32 cellular contexts compared by ENCODE assay signal in genomic region chr3:174083706-174084105, GRCh38.
"Had no signal": no experiment of that assay in that cellular context is flagged by ENCODE, and none has a peak within 500 bp of the region (broad histone marks: within the 10 kb centered on the region; RNA-seq: fewer than 3 reads in every experiment).

No MANE protein-coding gene starts in this region.

- H2AFZ ChIP-seq: PC-9 had no signal

- DNase-seq: activated B cell treated with CpG ODN at 0.5 μM for 24 hours; activated CD4-positive, alpha-beta memory T cell treated with anti-CD3 and anti-CD28 coated beads for 36 hours; activated CD4-positive, alpha-beta T cell treated with anti-CD3 and anti-CD28 coated beads for 4 hours; activated CD4-positive, alpha-beta T cell treated with anti-CD3 and anti-CD28 coated beads, Interleukin-2, amount 50 U/mL, for 1 hour; activated CD4-positive, CD25-positive, alpha-beta regulatory T cell treated with anti-CD3 and anti-CD28 coated beads, Interleukin-2, amount 50 U/mL, for 72 hours; activated CD8-positive, alpha-beta memory T cell treated with anti-CD3 and anti-CD28 coated beads, Interleukin-2, amount 50 U/mL, for 4 hours; activated effector memory CD4-positive, alpha-beta T cell treated with anti-CD3 and anti-CD28 coated beads, Interleukin-2, amount 50 U/mL, for 16 hours; activated naive CD4-positive, alpha-beta T cell; activated naive CD4-positive, alpha-beta T cell treated with anti-CD3 and anti-CD28 coated beads, Interleukin-2, amount 50 U/mL, for 16 hours; activated naive CD8-positive, alpha-beta T cell treated with anti-CD3 and anti-CD28 coated beads for 36 hours; activated T-cell treated with anti-CD3 and anti-CD28 coated beads for 4 hours; activated T-cell treated with anti-CD3 and anti-CD28 coated beads, Interleukin-2, amount 50 U/mL, for 4 hours; amygdala; NCI-H1092 treated with DMSO at 0.1 percent for 48 hours; NCI-H1417 treated with DMSO at 0.1 percent for 48 hours; NCI-H187 treated with DMSO at 0.1 percent for 48 hours; NCI-H2081 treated with DMSO at 0.1 percent for 48 hours; NCI-H2171; NCI-H510A; NCI-H526; NCI-H748 treated with DMSO at 0.1 percent for 48 hours; PC-9; SIG-M5; SW 1271; T-helper 1 cell had no signal

- H3K36me3 Mint-ChIP-seq: activated CD4-positive, alpha-beta memory T cell treated with anti-CD3 and anti-CD28 coated beads for 36 hours; activated naive CD8-positive, alpha-beta T cell treated with anti-CD3 and anti-CD28 coated beads for 36 hours had no signal

- ATAC-seq: activated T-cell treated with anti-CD3 and anti-CD28 coated beads, Interleukin-2, amount 50 U/mL, for 4 hours; K562; Right ventricle myocardium inferior had no signal

- H3K4me2 ChIP-seq: PC-9 had no signal

- H3K4me1 ChIP-seq: ascending aorta had no signal

- H3K4me1 Mint-ChIP-seq: activated B cell treated with CpG ODN at 0.5 μM for 24 hours; activated naive CD8-positive, alpha-beta T cell treated with anti-CD3 and anti-CD28 coated beads for 36 hours; central memory CD8-positive, alpha-beta T cell had no signal

- H3K27me3 Mint-ChIP-seq: activated B cell treated with CpG ODN at 0.5 μM for 24 hours; activated CD4-positive, alpha-beta memory T cell treated with anti-CD3 and anti-CD28 coated beads for 36 hours; activated naive CD8-positive, alpha-beta T cell treated with anti-CD3 and anti-CD28 coated beads for 36 hours; central memory CD8-positive, alpha-beta T cell had no signal

- H3K27ac Mint-ChIP-seq: activated B cell treated with CpG ODN at 0.5 μM for 24 hours; activated CD4-positive, alpha-beta memory T cell treated with anti-CD3 and anti-CD28 coated beads for 36 hours; activated naive CD8-positive, alpha-beta T cell treated with anti-CD3 and anti-CD28 coated beads for 36 hours had no signal

- H3K9me3 Mint-ChIP-seq: activated naive CD8-positive, alpha-beta T cell treated with anti-CD3 and anti-CD28 coated beads for 36 hours had no signal

- H3K4me3 Mint-ChIP-seq: activated B cell treated with CpG ODN at 0.5 μM for 24 hours; activated CD4-positive, alpha-beta memory T cell treated with anti-CD3 and anti-CD28 coated beads for 36 hours; activated naive CD8-positive, alpha-beta T cell treated with anti-CD3 and anti-CD28 coated beads for 36 hours; activated T-cell treated with anti-CD3 and anti-CD28 coated beads, Interleukin-2, amount 50 U/mL, for 4 hours; central memory CD8-positive, alpha-beta T cell had no signal

- H3K27me3 ChIP-seq: ascending aorta, cardiac muscle cell had no signal

- H3K4me3 ChIP-seq: ascending aorta, cardiac muscle cell, K562, PC-9 had no signal

- H3K36me3 ChIP-seq: ascending aorta, cardiac muscle cell had no signal

- H3K27ac ChIP-seq: ascending aorta, cardiac muscle cell, PC-9, RWPE1, VCaP had no signal
